ENCODE assay signal across 33 cellular contexts in the genomic region with DNA sequence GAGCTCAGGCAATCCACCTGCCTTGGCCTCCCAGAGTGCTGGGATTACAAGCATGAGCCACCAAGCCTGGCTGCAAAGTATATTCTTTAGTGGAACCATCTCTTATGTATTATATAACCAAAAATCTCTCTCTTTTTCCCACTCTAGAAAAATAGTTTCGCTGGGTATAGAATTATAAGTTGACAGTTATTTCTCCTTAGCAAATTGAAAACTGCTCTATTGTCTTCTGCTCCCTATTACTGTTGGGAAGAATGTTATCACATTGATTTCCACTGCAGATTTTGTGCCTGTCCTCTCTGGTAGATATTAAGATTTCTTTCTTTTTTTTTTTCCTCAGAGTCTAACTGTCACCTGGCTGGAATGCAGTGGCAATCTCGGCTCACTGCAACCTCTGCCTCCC. TPM values are rescaled to one million over a fixed set of nuclear protein-coding genes. Genes with fewer than 3 reads are reported as not detected.
DNase-seq lines count a peak whose midpoint lies in the region; ATAC-seq, FAIRE-seq and TF ChIP-seq lines count a peak whose summit lies in the region.
"Had no signal": no experiment of that assay in that cellular context is flagged by ENCODE, and none has a peak within 500 bp of the region (broad histone marks: within the 10 kb centered on the region; RNA-seq: fewer than 3 reads in every experiment).

No MANE protein-coding gene starts in this region.

- POLR2A ChIA-PET in HepG2 (lab: Yijun Ruan, JAX) (no interaction called here), HEK293 (lab: Yijun Ruan, JAX) (interaction anchor here (0.7 kb wide), 1 partner anchor 172 kb away, joined by 3 read pairs; no protein-coding TSS in a partner anchor), K562 (lab: Yijun Ruan, JAX) (no interaction called here)

- ATAC-seq in HepG2 (no peak), right lobe of liver (no peak), K562 (no peak), HG03342 (IDR thresholded peaks at IDR 0.05; ENCODE audit: unreplicated experiment) (no peak)
- ATAC-seq: A549; CD8-positive, alpha-beta T cell had no signal

- H3K36me3 ChIP-seq in HepG2 (replicated peaks in 1 of 2; ENCODE audit: control insufficient read depth in 1 of 2, insufficient read depth in 2 of 2, low read length in 2 of 2) (no peaks in the 10 kb centered on the region), right lobe of liver (no peaks in the 10 kb centered on the region), HEK293 (ENCODE audit: control insufficient read depth in 2 of 2, insufficient read depth in 1 of 2, low read length in 2 of 2) (no peaks in the 10 kb centered on the region), K562 (ENCODE audit: control insufficient read depth, insufficient read depth, low read length) (no peaks in the 10 kb centered on the region)
- H3K36me3 ChIP-seq: BE2C, BLaER1 had no signal

- BruUV-seq in HepG2 (replicated peaks; lab: Mats Ljungman, UMichigan) (no TSS peak), K562 (replicated peaks; lab: Mats Ljungman, UMichigan) (no TSS peak)

- H3K9me3 ChIP-seq in HepG2 (ENCODE audit: low read length) (no peaks in the 10 kb centered on the region), right lobe of liver (no peaks in the 10 kb centered on the region), HEK293 (ENCODE audit: control insufficient read depth, insufficient read depth, low read depth, low read length) (no peaks in the 10 kb centered on the region), K562 (replicated peaks; ENCODE audit: control insufficient read depth, insufficient read depth, low read depth, low read length) (peaks cover 10% of the 10 kb centered on the region)
- H3K9me3 ChIP-seq: A549, BE2C, Caco-2 had no signal

- TF ChIP-seq RAD21 in HepG2 (CRISPR knock-in tag; IDR thresholded peaks at IDR 0.05), result no peak
- no peak for TF ChIP-seq RAD21 in K562 (CRISPR knock-in tag; conservative IDR thresholded peaks at IDR 0.05 in 1 of 2, IDR thresholded peaks at IDR 0.05 in 1 of 2)

- H3K4me1 ChIP-seq in HepG2 (ENCODE audit: insufficient read depth, low read length) (peaks cover 35% of the 10 kb centered on the region), right lobe of liver (no peaks in the 10 kb centered on the region), HEK293 (ENCODE audit: control insufficient read depth, insufficient read depth, low read length) (no peaks in the 10 kb centered on the region), K562 (replicated peaks in 1 of 2; ENCODE audit: control insufficient read depth in 2 of 2, insufficient read depth in 2 of 2, low read length in 2 of 2) (peaks cover 4 to 11% of the 10 kb centered on the region in 2 experiments; a peak in 2 of 5 replicates)
- H3K4me1 ChIP-seq: A549, BE2C, Caco-2 had no signal

- intact Hi-C loops in HepG2 (cut with micrococcal nuclease; ENCODE audit: unreplicated experiment) (no loop called here), right lobe of liver (cut with DNase I) (loop anchor here (5.0 to 10.0 kb wide), 2 partner anchors 268 to 270 kb away; no protein-coding TSS in a partner anchor), K562 (cut with micrococcal nuclease) (no loop called here)

- TF ChIP-seq EP300 in HepG2 (IDR thresholded peaks at IDR 0.05; ENCODE audit: low read depth in 2 of 2, low read length in 2 of 2) (no peak), HepG2 (CRISPR knock-in tag; IDR thresholded peaks at IDR 0.05; ENCODE audit: borderline replicate concordance) (no peak), K562 (IDR thresholded peaks at IDR 0.05; ENCODE audit: low read length) (no peak)

- WGBS in HepG2 (ENCODE audit: low lambda C conversion rate), result 80% methylated on average over 2 of the region's 2 CpGs
- WGBS in right lobe of liver (ENCODE audit: insufficient coverage, low coverage, low lambda C conversion rate, missing lambda C conversion rate), result 100% methylated on average over 2 of the region's 2 CpGs
- WGBS in K562 (ENCODE audit: insufficient coverage, low coverage, missing lambda C conversion rate), result 58% methylated on average over 2 of the region's 2 CpGs

- no peaks in the 10 kb centered on the region for H4K20me1 ChIP-seq in HepG2 (ENCODE audit: insufficient read depth, low read length)
- H4K20me1 ChIP-seq in K562 (replicated peaks; ENCODE audit: control insufficient read depth, insufficient read depth, low read length), result no peaks in the 10 kb centered on the region
- H4K20me1 ChIP-seq: BLaER1; BLaER1 treated with 17β-estradiol and CSF1 and Interleukin-3, amounts not matched to agents 10 nM and 100 nM had no signal

- FAIRE-seq in HepG2 (lab: Jason Lieb, UNC), result no peak
- FAIRE-seq in K562 (lab: Jason Lieb, UNC), result no peak
- FAIRE-seq: A204.1, A549, D721Med had no signal

- no peak for DNase-seq in HepG2 (ENCODE audit: low spot score)
- no peak for DNase-seq in right lobe of liver
- DNase-seq in K562 (ENCODE audit: extremely low read depth in 1 of 4, low spot score in 3 of 4), result no peak
- DNase-seq in activated T-cell treated with anti-CD3 and anti-CD28 coated beads for 4 hours, result no peak
- DNase-seq: 8988T; ACHN; AML-193; BE2C; C1 segment of cervical spinal cord; Caco-2; Calu3; CD4-positive, alpha-beta memory T cell; CD4-positive, alpha-beta T cell; CD4-positive, CD25-positive, alpha-beta regulatory T cell; CD8-positive, alpha-beta memory T cell; CD8-positive, alpha-beta T cell; COR-L47; DMS 273 treated with DMSO at 0.1 percent for 48 hours; DMS153; DMS53; DMS79; DMS79 treated with DMSO at 0.1 percent for 48 hours; DND-41; EL had no signal

- TF ChIP-seq CTCF in HepG2 (CRISPR knock-in tag; IDR thresholded peaks at IDR 0.05) (no peak), right lobe of liver (IDR thresholded peaks at IDR 0.05) (no peak), HEK293 (tag by site-specific recombination; IDR thresholded peaks at IDR 0.05) (no peak), K562 (IDR thresholded peaks at IDR 0.05 in 2 of 3, conservative IDR thresholded peaks at IDR 0.05 in 1 of 3; ENCODE audit: insufficient read depth in 2 of 3, low read depth in 1 of 3, low read length in 3 of 3) (no peak)

- no peak overlapping the region for H3K27ac ChIP-seq in HepG2 (ENCODE audit: extremely low read length, insufficient read depth, low read length)
- no peak overlapping the region for H3K27ac ChIP-seq in right lobe of liver
- no peak overlapping the region for H3K27ac ChIP-seq in HEK293 (ENCODE audit: extremely low read depth, low read depth, low read length)
- H3K27ac ChIP-seq in K562 (ENCODE audit: extremely low read depth, low read depth, low read length), result no peak overlapping the region
- H3K27ac ChIP-seq: 22Rv1, A549, BLaER1, C4-2B had no signal

- CTCF ChIA-PET in HepG2 (lab: Yijun Ruan, JAX; ENCODE audit: low intra/inter-chr PET ratio, low total read pairs), result no interaction called here
- CTCF ChIA-PET in HEK293 (lab: Yijun Ruan, JAX), result interaction anchor here (0.7 kb wide), 1 partner anchor 322 kb away, joined by 3 read pairs; no protein-coding TSS in a partner anchor
- CTCF ChIA-PET in K562 (lab: Yijun Ruan, JAX; ENCODE audit: low intra/inter-chr PET ratio), result interaction anchor here (1.6 kb wide), 1 partner anchor 270 kb away, joined by 5 read pairs; no protein-coding TSS in a partner anchor

- H3K4me3 ChIP-seq in HepG2 (replicated peaks in 1 of 3; ENCODE audit: insufficient read depth in 1 of 3, low read depth in 2 of 3, low read length in 3 of 3) (no peak overlapping the region), right lobe of liver (no peak overlapping the region), HEK293 (ENCODE audit: low read depth, low read length) (no peak overlapping the region), K562 (no peak overlapping the region)
- H3K4me3 ChIP-seq: A549, BLaER1 had no signal

- H3K9ac ChIP-seq in HepG2 (ENCODE audit: insufficient read depth, low read depth, low read length) (no peak overlapping the region), K562 (ENCODE audit: insufficient read depth in 1 of 2, low read depth in 2 of 2, low read length in 2 of 2) (no peak overlapping the region)
- H3K9ac ChIP-seq: BLaER1 had no signal

- H2AFZ ChIP-seq in HepG2 (ENCODE audit: low read length), result no peak overlapping the region
- no peak overlapping the region for H2AFZ ChIP-seq in K562 (ENCODE audit: low read depth, low read length)

- in situ Hi-C loops in HepG2 (cut with HindIII; ENCODE audit: extremely low pct_ligation_motif_present, low pct_unique_long_range_greater_than_20kb), result loop anchor here (5.0 kb wide), 1 partner anchor 275 kb away; no protein-coding TSS in a partner anchor
- in situ Hi-C loops in K562 (cut with MboI), result no loop called here

- no peak overlapping the region for H3K4me2 ChIP-seq in HepG2 (ENCODE audit: low read depth, low read length)
- no peak overlapping the region for H3K4me2 ChIP-seq in K562 (ENCODE audit: insufficient read depth, low read length)
- H3K4me2 ChIP-seq: A549 had no signal

- no peaks in the 10 kb centered on the region for H3K9me1 ChIP-seq in K562 (ENCODE audit: control insufficient read depth, insufficient read depth, low read length)

- H3K79me2 ChIP-seq in HepG2 (ENCODE audit: insufficient read depth, low read length) (no peaks in the 10 kb centered on the region), K562 (ENCODE audit: control insufficient read depth, insufficient read depth, low read length) (no peaks in the 10 kb centered on the region)

- TF ChIP-seq POLR2A in HepG2 (IDR thresholded peaks at IDR 0.05; ENCODE audit: insufficient read depth in 1 of 2, low read depth in 2 of 2, low read length in 2 of 2) (no peak), right lobe of liver (IDR thresholded peaks at IDR 0.05) (no peak), K562 (conservative IDR thresholded peaks at IDR 0.05) (no peak)

- H3K27me3 ChIP-seq in HepG2 (ENCODE audit: control insufficient read depth in 1 of 2, insufficient read depth in 2 of 2, low read length in 2 of 2), result no peaks in the 10 kb centered on the region
- no peaks in the 10 kb centered on the region for H3K27me3 ChIP-seq in right lobe of liver
- H3K27me3 ChIP-seq in K562 (ENCODE audit: control insufficient read depth in 2 of 2, insufficient read depth in 2 of 2, low read length in 2 of 2), result no peaks in the 10 kb centered on the region
- H3K27me3 ChIP-seq: BE2C; BLaER1; BLaER1 treated with 17β-estradiol and CSF1 and Interleukin-3, amounts not matched to agents 10 nM and 100 nM had no signal

RNA-seq across cellular contexts. Expression of gene DHX30, which starts 10.2 kb away (rescaled TPM):
- total RNA-seq in HepG2 (2016; rRNA removed; fragmentation: Illumina TruSeq; extraction: Trizol), result 45.6 and 59.4 TPM in 2 replicates
- 13.6 and 17.0 TPM in 2 replicates for total RNA-seq in HepG2 (2016; cell fraction: cytosol; rRNA removed; fragmentation: Illumina TruSeq; extraction: Trizol; ENCODE audit: low read depth)
- total RNA-seq in HepG2 (2016; cell fraction: insoluble cytoplasmic fraction; rRNA removed; fragmentation: Illumina TruSeq; extraction: Trizol), result 38.6 and 62.5 TPM in 2 replicates
- 22.4 and 24.3 TPM in 2 replicates for total RNA-seq in HepG2 (2016; cell fraction: membrane; rRNA removed; fragmentation: Illumina TruSeq; extraction: Trizol)
- 62.9 and 74.7 TPM in 2 replicates for total RNA-seq in HepG2 (2016; cell fraction: nucleus; rRNA removed; fragmentation: Illumina TruSeq; extraction: Trizol)
- polyA plus RNA-seq in HepG2 (2011; rRNA removed), result 30.6 and 40.7 TPM in 2 replicates
- 28.3 and 39.0 TPM in 2 replicates for polyA plus RNA-seq in HepG2 (2011; cell fraction: cytosol; rRNA removed)
- polyA plus RNA-seq in HepG2 (2011; cell fraction: nucleus; rRNA removed), result 163 and 197 TPM in 2 replicates
- 24.2 and 29.1 TPM in 2 replicates for polyA plus RNA-seq in HepG2 (2012)
- polyA plus RNA-seq in HepG2 (2016; cell fraction: cytosol; fragmentation: Illumina TruSeq; extraction: Trizol; ENCODE audit: low read depth), result 11.0 and 12.5 TPM in 2 replicates
- 25.7 and 33.1 TPM in 2 replicates for polyA plus RNA-seq in HepG2 (2016; cell fraction: insoluble cytoplasmic fraction; fragmentation: Illumina TruSeq; extraction: Trizol; ENCODE audit: low read depth)
- 9.0 and 9.5 TPM in 2 replicates for polyA plus RNA-seq in HepG2 (2016; cell fraction: membrane; fragmentation: Illumina TruSeq; extraction: Trizol; ENCODE audit: low read depth)
- 92.0 and 98.7 TPM in 2 replicates for polyA plus RNA-seq in HepG2 (2016; cell fraction: nucleus; fragmentation: Illumina TruSeq; extraction: Trizol; ENCODE audit: insufficient read depth, low read depth)
- polyA minus RNA-seq in HepG2 (2011; rRNA and poly(A)+ RNA removed; ENCODE audit: low replicate concordance), result 105 and 153 TPM in 2 replicates
- polyA minus RNA-seq in HepG2 (2011; cell fraction: cytosol; rRNA and poly(A)+ RNA removed), result 32.0 and 32.5 TPM in 2 replicates
- 66.0 and 72.5 TPM in 2 replicates for polyA minus RNA-seq in HepG2 (2011; cell fraction: nucleus; rRNA and poly(A)+ RNA removed)
- total RNA-seq in right lobe of liver, result 10 to 100 TPM; 20.1 to 40.9 (median 28.7) TPM
- 284 and 628 TPM in 2 replicates for total RNA-seq in K562 (2011; cell fraction: chromatin; rRNA removed; ENCODE audit: low replicate concordance)
- 355 and 369 TPM in 2 replicates for total RNA-seq in K562 (2011; cell fraction: nucleolus; rRNA removed)
- total RNA-seq in K562 (2011; cell fraction: nucleoplasm; rRNA removed), result 282 and 303 TPM in 2 replicates
- total RNA-seq in K562 (2014; rRNA removed), result 144 and 154 TPM in 2 replicates
- total RNA-seq in K562 (2014; rRNA removed; fragmentation: Illumina TruSeq; extraction: Trizol), result 48.8 and 53.4 TPM in 2 replicates
- 79.0 and 82.5 TPM in 2 replicates for total RNA-seq in K562 (2015; rRNA removed; fragmentation: Illumina TruSeq; extraction: Trizol)
- total RNA-seq in K562 (2021), result 155 and 158 TPM in 2 replicates
- 57.0 and 90.6 TPM in 2 replicates for polyA plus RNA-seq in K562 (2011; rRNA removed)
- 80.2 and 129 TPM in 2 replicates for polyA plus RNA-seq in K562 (2011; cell fraction: cytosol; rRNA removed)
- 352 and 482 TPM in 2 replicates for polyA plus RNA-seq in K562 (2011; cell fraction: nucleus; rRNA removed)
- polyA plus RNA-seq in K562 (2012), result 75.3 and 81.4 TPM in 2 replicates
- 83.6 and 100 TPM in 2 replicates for polyA plus RNA-seq in K562 (2014; fragmentation: Illumina TruSeq; extraction: Trizol)
- 10 to 100 TPM; 12.3 to 14.2 TPM for polyA plus RNA-seq in K562 (2014; fragmentation: Nextera tagmentation; extraction: Ambion mirVana)
- 104 and 113 TPM in 2 replicates for polyA plus RNA-seq in K562 (2014; rRNA removed)
- polyA minus RNA-seq in K562 (2011; rRNA and poly(A)+ RNA removed), result 69.4 and 94.1 TPM in 2 replicates
- 87.7 and 97.7 TPM in 2 replicates for polyA minus RNA-seq in K562 (2011; cell fraction: cytosol; rRNA and poly(A)+ RNA removed)
- 141 and 156 TPM in 2 replicates for polyA minus RNA-seq in K562 (2011; cell fraction: nucleus; rRNA and poly(A)+ RNA removed)

RNA-seq across cellular contexts. Expression of gene SMARCC1, which starts 11.0 kb away (rescaled TPM):
- total RNA-seq in HepG2 (2016; rRNA removed; fragmentation: Illumina TruSeq; extraction: Trizol) (53.6 and 58.4 TPM in 2 replicates), right lobe of liver (10 to 100 TPM; 15.6 to 32.0 (median 24.1) TPM), K562 (2014; rRNA removed) (66.0 and 72.2 TPM in 2 replicates), K562 (2014; rRNA removed; fragmentation: Illumina TruSeq; extraction: Trizol) (91.3 and 111 TPM in 2 replicates), K562 (2015; rRNA removed; fragmentation: Illumina TruSeq; extraction: Trizol) (85.8 and 86.0 TPM in 2 replicates), K562 (2021) (195 and 199 TPM in 2 replicates)
- total RNA-seq in HepG2 (2016; cell fraction: cytosol; rRNA removed; fragmentation: Illumina TruSeq; extraction: Trizol; ENCODE audit: low read depth), result 31.7 and 35.7 TPM in 2 replicates
- 46.9 and 62.8 TPM in 2 replicates for total RNA-seq in HepG2 (2016; cell fraction: insoluble cytoplasmic fraction; rRNA removed; fragmentation: Illumina TruSeq; extraction: Trizol)
- 19.5 and 23.9 TPM in 2 replicates for total RNA-seq in HepG2 (2016; cell fraction: membrane; rRNA removed; fragmentation: Illumina TruSeq; extraction: Trizol)
- total RNA-seq in HepG2 (2016; cell fraction: nucleus; rRNA removed; fragmentation: Illumina TruSeq; extraction: Trizol), result 53.6 and 55.4 TPM in 2 replicates
- polyA plus RNA-seq in HepG2 (2011; rRNA removed) (38.3 and 47.9 TPM in 2 replicates), K562 (2011; rRNA removed) (62.0 and 63.7 TPM in 2 replicates), K562 (2014; fragmentation: Illumina TruSeq; extraction: Trizol) (124 and 127 TPM in 2 replicates), K562 (2014; fragmentation: Nextera tagmentation; extraction: Ambion mirVana) (10 to 100 TPM; 20.7 to 40.5 TPM), K562 (2014; rRNA removed) (47.2 and 55.8 TPM in 2 replicates)
- polyA plus RNA-seq in HepG2 (2011; cell fraction: cytosol; rRNA removed), result 11.9 and 13.7 TPM in 2 replicates
- polyA plus RNA-seq in HepG2 (2011; cell fraction: nucleus; rRNA removed), result 28.8 and 29.2 TPM in 2 replicates
- 35.0 and 49.8 TPM in 2 replicates for polyA plus RNA-seq in HepG2 (2012)
- polyA plus RNA-seq in HepG2 (2016; cell fraction: cytosol; fragmentation: Illumina TruSeq; extraction: Trizol; ENCODE audit: low read depth), result 1.8 and 2.0 TPM in 2 replicates
- polyA plus RNA-seq in HepG2 (2016; cell fraction: insoluble cytoplasmic fraction; fragmentation: Illumina TruSeq; extraction: Trizol; ENCODE audit: low read depth), result 35.8 and 41.7 TPM in 2 replicates
- polyA plus RNA-seq in HepG2 (2016; cell fraction: membrane; fragmentation: Illumina TruSeq; extraction: Trizol; ENCODE audit: low read depth), result 4.7 and 6.4 TPM in 2 replicates
- polyA plus RNA-seq in HepG2 (2016; cell fraction: nucleus; fragmentation: Illumina TruSeq; extraction: Trizol; ENCODE audit: insufficient read depth, low read depth), result 53.2 and 60.9 TPM in 2 replicates
- 72.6 and 165 TPM in 2 replicates for polyA minus RNA-seq in HepG2 (2011; rRNA and poly(A)+ RNA removed; ENCODE audit: low replicate concordance)
- polyA minus RNA-seq in HepG2 (2011; cell fraction: cytosol; rRNA and poly(A)+ RNA removed), result 31.1 and 46.0 TPM in 2 replicates
- polyA minus RNA-seq in HepG2 (2011; cell fraction: nucleus; rRNA and poly(A)+ RNA removed), result 73.1 and 73.5 TPM in 2 replicates
- total RNA-seq in K562 (2011; cell fraction: chromatin; rRNA removed; ENCODE audit: low replicate concordance), result 160 and 393 TPM in 2 replicates
- total RNA-seq in K562 (2011; cell fraction: nucleolus; rRNA removed), result 70.4 and 74.0 TPM in 2 replicates
- total RNA-seq in K562 (2011; cell fraction: nucleoplasm; rRNA removed), result 125 and 187 TPM in 2 replicates
- 27.0 and 29.4 TPM in 2 replicates for polyA plus RNA-seq in K562 (2011; cell fraction: cytosol; rRNA removed)
- 54.6 and 73.8 TPM in 2 replicates for polyA plus RNA-seq in K562 (2011; cell fraction: nucleus; rRNA removed)
- 72.1 and 86.8 TPM in 2 replicates for polyA plus RNA-seq in K562 (2012)
- polyA minus RNA-seq in K562 (2011; rRNA and poly(A)+ RNA removed), result 146 and 210 TPM in 2 replicates
- 82.4 and 108 TPM in 2 replicates for polyA minus RNA-seq in K562 (2011; cell fraction: cytosol; rRNA and poly(A)+ RNA removed)
- 43.5 and 71.9 TPM in 2 replicates for polyA minus RNA-seq in K562 (2011; cell fraction: nucleus; rRNA and poly(A)+ RNA removed)

Comparison
In these comparisons a context has a peak if more than half of its experiments do, and no peak if none do; other contexts are left out.
1. intact Hi-C loops: an anchor here in right lobe of liver (5.0 to 10.0 kb wide); none called in HepG2 and K562.
2. Of the 241 proteins assayed by ChIP-seq in both HepG2 and K562: peak only in HepG2: none; only in K562: none; in both: ZFP1; in neither: 239; mixed calls (peak in some experiments, not most) for 1.